ENCODE assay signal across 1 cellular context in the genomic region with DNA sequence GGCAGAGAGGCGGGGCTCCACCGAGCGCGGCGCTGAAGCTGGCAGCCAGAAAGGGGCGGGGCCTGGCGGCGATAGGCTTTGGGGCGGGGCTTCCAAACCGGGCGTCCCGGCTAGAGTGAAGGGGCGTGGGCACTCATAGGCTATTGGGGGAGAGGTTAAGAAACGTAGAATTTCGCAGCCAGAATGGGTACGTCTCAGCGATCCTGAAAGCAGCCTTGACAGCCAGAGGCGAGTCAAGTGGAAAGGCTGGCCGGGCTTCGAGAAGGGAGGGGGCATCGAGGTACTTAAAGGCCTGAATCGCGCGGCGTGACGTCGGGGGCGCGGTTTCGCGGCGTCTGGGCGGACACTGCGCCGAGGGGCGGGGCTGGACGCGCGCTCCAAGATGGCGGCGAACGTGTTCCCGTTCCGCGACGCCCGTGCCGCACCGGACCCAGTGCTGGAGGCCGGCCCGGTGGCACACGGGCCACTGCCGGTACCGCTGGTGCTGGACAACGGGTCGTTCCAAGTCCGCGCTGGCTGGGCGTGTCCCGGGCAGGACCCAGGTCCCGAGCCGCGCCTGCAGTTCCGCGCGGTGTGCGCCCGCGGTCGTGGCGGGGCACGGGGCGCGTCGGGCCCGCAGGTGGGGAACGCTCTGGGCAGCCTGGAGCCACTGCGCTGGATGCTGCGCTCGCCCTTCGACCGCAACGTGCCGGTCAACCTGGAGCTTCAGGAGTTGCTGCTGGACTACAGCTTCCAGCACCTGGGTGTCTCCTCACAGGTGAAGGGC.
TF ChIP-seq lines count a peak whose summit lies in the region.

Gene ACTR5 (plus strand): TSS at position 364 of the 766 bp plus-strand sequence. CDS start 19 bp downstream, at position 383.

TF ChIP-seq in IMR-90, 13 proteins besides CTCF, POLR2A, EP300 and RAD21 (continued from another document):
- no peak for TF ChIP-seq RCOR1 (IDR thresholded peaks at IDR 0.05; ENCODE audit: insufficient replicate concordance, low read length)
- peak; percentile 51 for TF ChIP-seq BHLHE40 (IDR thresholded peaks at IDR 0.05; ENCODE audit: low read depth, low read length)
TF ChIP-seq in IMR-90: peak in this region for 3.
